ENCODE assay signal across 11 cellular contexts in the genomic region with DNA sequence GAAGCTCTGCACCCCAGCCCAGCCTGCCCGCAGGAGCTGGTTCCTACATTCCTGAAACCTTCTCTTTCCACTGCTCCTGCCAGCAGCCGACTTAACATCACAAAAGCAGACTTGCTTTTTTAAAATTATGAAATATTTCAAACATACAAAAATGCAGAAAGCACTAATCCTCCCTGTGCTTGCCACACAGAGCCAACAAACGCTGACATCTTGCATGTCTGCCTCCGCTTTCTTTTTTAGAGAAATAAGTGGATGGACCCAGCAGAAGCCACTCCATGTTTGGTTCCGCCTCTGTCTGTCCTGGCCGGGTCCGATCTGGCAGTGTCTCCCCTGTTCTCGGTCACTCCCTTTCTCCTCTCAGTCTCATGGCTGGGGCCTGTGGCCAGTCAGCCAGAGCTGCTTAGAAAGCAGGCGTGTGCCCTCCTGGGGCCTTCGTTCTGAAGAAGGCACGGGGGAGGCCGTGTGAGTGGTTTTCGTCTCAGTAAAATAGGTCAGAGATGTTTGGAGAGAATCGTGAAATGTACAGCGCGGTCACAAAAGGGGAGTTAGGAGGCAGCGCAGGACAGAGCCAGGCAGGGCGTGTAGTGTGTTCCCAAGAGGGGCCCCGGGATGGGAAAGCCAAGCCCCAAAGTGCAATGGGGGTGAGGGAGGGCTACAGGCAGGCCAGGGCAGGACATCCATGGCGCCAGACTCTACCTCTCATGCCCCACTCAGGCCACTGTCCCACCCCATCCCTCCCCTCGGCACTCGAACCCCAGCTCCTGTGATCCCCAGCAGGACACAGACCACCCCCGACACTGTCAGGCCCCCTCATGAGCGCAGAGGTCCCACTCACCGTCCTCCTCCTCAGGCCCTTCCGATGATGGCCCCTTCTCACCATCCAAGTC. TPM values are rescaled to one million over a fixed set of nuclear protein-coding genes. Genes with fewer than 3 reads are reported as not detected.
DNase-seq lines count a peak whose midpoint lies in the region; ATAC-seq, FAIRE-seq and TF ChIP-seq lines count a peak whose summit lies in the region.
"Had no signal": no experiment of that assay in that cellular context is flagged by ENCODE, and none has a peak within 500 bp of the region (broad histone marks: within the 10 kb centered on the region; RNA-seq: fewer than 3 reads in every experiment).

No MANE protein-coding gene starts in this region.

- CTCF ChIA-PET in activated CD4-positive, alpha-beta T cell treated with anti-CD3 and anti-CD28 coated beads for 36 hours (lab: Charles Lee): interaction anchor here (0.5 kb wide), 1 partner anchor 782 kb away, joined by 3 read pairs; no protein-coding TSS in a partner anchor

- no peaks in the 10 kb centered on the region for H3K36me3 Mint-ChIP-seq in activated CD4-positive, alpha-beta T cell treated with anti-CD3 and anti-CD28 coated beads for 36 hours (ENCODE audit: low read depth)
- H3K36me3 Mint-ChIP-seq: activated naive CD8-positive, alpha-beta T cell treated with anti-CD3 and anti-CD28 coated beads, Interleukin-2, amount 10 ng/mL, durations not matched to agents 7 days and 5 days had no signal

- H3K9me3 ChIP-seq in ascending aorta (no peaks in the 10 kb centered on the region), pancreas (no peaks in the 10 kb centered on the region), uterus (no peaks in the 10 kb centered on the region)

- H3K4me1 ChIP-seq in ascending aorta: peaks cover 9 to 40% of the 10 kb centered on the region in 2 donors
- H3K4me1 ChIP-seq in pancreas: peaks cover 0 to 6% (median 0%) of the 10 kb centered on the region in 3 donors
- peaks cover 18 to 25% of the 10 kb centered on the region in 2 donors for H3K4me1 ChIP-seq in uterus

- TF ChIP-seq CTCF in ascending aorta (IDR thresholded peaks at IDR 0.05) (no peak), pancreas (IDR thresholded peaks at IDR 0.05) (no peak), uterus (IDR thresholded peaks at IDR 0.05) (no peak)

- POLR2A ChIA-PET in activated CD4-positive, alpha-beta T cell treated with anti-CD3 and anti-CD28 coated beads for 36 hours (lab: Charles Lee): no interaction called here

- no peak overlapping the region for H3K4me3 Mint-ChIP-seq in activated CD4-positive, alpha-beta T cell treated with anti-CD3 and anti-CD28 coated beads for 36 hours
- H3K4me3 Mint-ChIP-seq: activated naive CD8-positive, alpha-beta T cell treated with anti-CD3 and anti-CD28 coated beads, Interleukin-2, amount 10 ng/mL, durations not matched to agents 7 days and 5 days had no signal

- 83 to 87% methylated on average over 26 of the region's 26 CpGs for WGBS in pancreas, 2 donors

- H3K36me3 ChIP-seq in ascending aorta (peaks cover 25 to 40% of the 10 kb centered on the region in 2 donors), pancreas (no peaks in the 10 kb centered on the region), uterus (no peaks in the 10 kb centered on the region)

- TF ChIP-seq POLR2A in uterus (IDR thresholded peaks at IDR 0.05): no peak

- no peaks in the 10 kb centered on the region for H3K9me3 Mint-ChIP-seq in activated CD4-positive, alpha-beta T cell treated with anti-CD3 and anti-CD28 coated beads for 36 hours (ENCODE audit: low read depth)
- H3K9me3 Mint-ChIP-seq: activated naive CD8-positive, alpha-beta T cell treated with anti-CD3 and anti-CD28 coated beads, Interleukin-2, amount 10 ng/mL, durations not matched to agents 7 days and 5 days had no signal

- H3K4me1 Mint-ChIP-seq in activated CD4-positive, alpha-beta T cell treated with anti-CD3 and anti-CD28 coated beads for 36 hours: no peaks in the 10 kb centered on the region
- H3K4me1 Mint-ChIP-seq: activated naive CD8-positive, alpha-beta T cell treated with anti-CD3 and anti-CD28 coated beads, Interleukin-2, amount 10 ng/mL, durations not matched to agents 7 days and 5 days had no signal

- no peak overlapping the region for H3K27ac Mint-ChIP-seq in activated CD4-positive, alpha-beta T cell treated with anti-CD3 and anti-CD28 coated beads for 36 hours
- H3K27ac Mint-ChIP-seq: activated naive CD8-positive, alpha-beta T cell treated with anti-CD3 and anti-CD28 coated beads, Interleukin-2, amount 10 ng/mL, durations not matched to agents 7 days and 5 days had no signal

- peak in 1 of 2 donors; percentile 83 for DNase-seq in ascending aorta (ENCODE audit: low spot score in 2 of 2)
- peak; percentile 85 for DNase-seq in left ventricle myocardium superior
- DNase-seq in pancreas: no peak
- DNase-seq in uterus: peak; percentile 78 to 83
- no peak for DNase-seq in HCEC 1CT
- no peak for DNase-seq in NCI-H69 (lab: John Stamatoyannopoulos, UW)
- DNase-seq in activated CD4-positive, alpha-beta T cell treated with anti-CD3 and anti-CD28 coated beads for 36 hours: no peak
- no peak for DNase-seq in NCI-H774 (lab: John Stamatoyannopoulos, UW)
- DNase-seq: activated CD4-positive, alpha-beta T cell treated with anti-CD3 and anti-CD28 coated beads, Interleukin-2, amount 50 U/mL, for 4 hours; activated naive CD8-positive, alpha-beta T cell treated with anti-CD3 and anti-CD28 coated beads, Interleukin-2, amount 10 ng/mL, durations not matched to agents 7 days and 5 days; NCI-H1930 had no signal

- intact Hi-C loops in ascending aorta (cut with DNase I): loop anchor here (1.0 to 5.0 kb wide), 2 partner anchors 24 to 40 kb away; partner anchors contain the start of genes JMJD6 and METTL23
- intact Hi-C loops in left ventricle myocardium superior (cut with micrococcal nuclease): loop anchor here (2.0 kb wide), 1 partner anchor 29 kb away; no protein-coding TSS in a partner anchor
- intact Hi-C loops in pancreas (cut with DNase I): no loop called here
- intact Hi-C loops in uterus (cut with DNase I; ENCODE audit: low total_unique reads): no loop called here
- intact Hi-C loops in activated CD4-positive, alpha-beta T cell treated with anti-CD3 and anti-CD28 coated beads for 36 hours (cut with DNase I, micrococcal nuclease): loop anchor here in 1 of 2 experiments (10.0 kb wide), 1 partner anchor 163 kb away; no protein-coding TSS in a partner anchor

- peak overlapping the region; percentile 89 to 91 for H3K27ac ChIP-seq in ascending aorta
- peak overlapping the region in 3 of 4 donors; percentile 49 to 76 (median 70) for H3K27ac ChIP-seq in pancreas
- H3K27ac ChIP-seq in uterus: peak overlapping the region; percentile 83 to 90

- no peaks in the 10 kb centered on the region for H3K27me3 Mint-ChIP-seq in activated CD4-positive, alpha-beta T cell treated with anti-CD3 and anti-CD28 coated beads for 36 hours
- H3K27me3 Mint-ChIP-seq: activated naive CD8-positive, alpha-beta T cell treated with anti-CD3 and anti-CD28 coated beads, Interleukin-2, amount 10 ng/mL, durations not matched to agents 7 days and 5 days had no signal

- H3K27me3 ChIP-seq in ascending aorta (no peaks in the 10 kb centered on the region), pancreas (no peaks in the 10 kb centered on the region), uterus (no peaks in the 10 kb centered on the region)

- H3K4me3 ChIP-seq in ascending aorta: peak overlapping the region in 1 of 2 donors; percentile 21
- H3K4me3 ChIP-seq in pancreas: no peak overlapping the region
- H3K4me3 ChIP-seq in uterus: no peak overlapping the region

- FAIRE-seq in pancreas (lab: Jason Lieb, UNC): no peak

- ATAC-seq in left ventricle myocardium superior: peak; percentile 58
- peak in 3 of 4 donors; percentile 10 to 39 (median 31) for ATAC-seq in pancreas
- no peak for ATAC-seq in activated CD4-positive, alpha-beta T cell treated with anti-CD3 and anti-CD28 coated beads for 36 hours

RNA-seq across cellular contexts. Expression of gene MXRA7, which starts 23.2 kb away (rescaled TPM):
- total RNA-seq in ascending aorta (122 TPM), left ventricle myocardium superior (364 TPM), pancreas (100 to 1,000 TPM in 1 of 6 donors, 10 to 100 TPM in 5; 32.0 to 102 (median 43.7) TPM), uterus (100 to 1,000 TPM; 174 to 250 (median 197) TPM)
- 100 to 1,000 TPM in 1 of 2 donors, 10 to 100 TPM in 1; 38.9 to 137 TPM for polyA plus RNA-seq in pancreas
- 10 to 100 TPM; 18.4 to 20.2 TPM for total RNA-seq in activated CD4-positive, alpha-beta T cell treated with anti-CD3 and anti-CD28 coated beads for 36 hours

RNA-seq across cellular contexts. Expression of gene JMJD6, which starts 38.9 kb away (rescaled TPM):
- total RNA-seq in ascending aorta (29.4 TPM), left ventricle myocardium superior (68.6 TPM), pancreas (10 to 100 TPM; 12.4 to 18.2 (median 15.1) TPM), uterus (10 to 100 TPM in 3 of 4 donors, 1 to 10 TPM in 1; 5.9 to 40.8 (median 21.2) TPM)
- polyA plus RNA-seq in pancreas: 10 to 100 TPM; 30.3 to 54.0 TPM
- total RNA-seq in activated CD4-positive, alpha-beta T cell treated with anti-CD3 and anti-CD28 coated beads for 36 hours: 10 to 100 TPM; 51.3 to 65.5 TPM

RNA-seq across cellular contexts. Expression of gene METTL23, which starts 39.1 kb away (rescaled TPM):
- total RNA-seq in ascending aorta (31.2 TPM), left ventricle myocardium superior (21.0 TPM), pancreas (10 to 100 TPM; 14.4 to 23.4 (median 19.9) TPM), uterus (10 to 100 TPM; 13.8 to 32.5 (median 21.6) TPM)
- polyA plus RNA-seq in pancreas: 10 to 100 TPM; 23.2 to 34.1 TPM
- total RNA-seq in activated CD4-positive, alpha-beta T cell treated with anti-CD3 and anti-CD28 coated beads for 36 hours: 10 to 100 TPM; 18.9 to 25.3 TPM

RNA-seq across cellular contexts. Expression of gene ST6GALNAC1, which starts 44.0 kb away (rescaled TPM):
- 3.4 TPM for total RNA-seq in ascending aorta
- total RNA-seq in left ventricle myocardium superior: 3.8 TPM
- 1 to 10 TPM in 3 of 6 donors, under 1 TPM in 3; 0.35 to 4.9 (median 1.3) TPM for total RNA-seq in pancreas
- 1 to 10 TPM in 1 of 2 donors, under 1 TPM in 1; 0.34 to 1.5 TPM for polyA plus RNA-seq in pancreas
- 10 to 100 TPM in 1 of 4 donors, 1 to 10 TPM in 3; 1.5 to 11.8 (median 3.2) TPM for total RNA-seq in uterus
- total RNA-seq in activated CD4-positive, alpha-beta T cell treated with anti-CD3 and anti-CD28 coated beads for 36 hours: under 1 TPM; 0.88 to 0.89 TPM
- total RNA-seq: activated naive CD8-positive, alpha-beta T cell treated with anti-CD3 and anti-CD28 coated beads, Interleukin-2, amount 10 ng/mL, durations not matched to agents 7 days and 5 days had no signal

RNA-seq across cellular contexts. Expression of gene SRSF2, which starts 49.6 kb away (rescaled TPM):
- total RNA-seq in ascending aorta (429 TPM), left ventricle myocardium superior (78.0 TPM), pancreas (10 to 100 TPM; 41.6 to 87.0 (median 62.1) TPM), uterus (100 to 1,000 TPM; 127 to 753 (median 167) TPM)
- polyA plus RNA-seq in pancreas: 100 to 1,000 TPM in 1 of 2 donors, 10 to 100 TPM in 1; 74.5 to 144 TPM
- 100 to 1,000 TPM; 335 to 340 TPM for total RNA-seq in activated CD4-positive, alpha-beta T cell treated with anti-CD3 and anti-CD28 coated beads for 36 hours

Comparison
In these comparisons a context has a peak if more than half of its experiments do, and no peak if none do; other contexts are left out.
1. DNase-seq: peak in left ventricle myocardium superior (single experiment) and uterus (2 of 2); none in pancreas (0 of 6), HCEC 1CT (single experiment), NCI-H69 (single experiment), activated CD4-positive, alpha-beta T cell treated with anti-CD3 and anti-CD28 coated beads for 36 hours (single experiment) and NCI-H774 (single experiment).
2. intact Hi-C loops: an anchor here in ascending aorta (1.0 to 5.0 kb wide) and left ventricle myocardium superior (2.0 kb wide); none called in pancreas and uterus.
3. Peak in every context shown above with its lines, with median percentiles within 50 percentile points of each other: H3K27ac ChIP-seq.